22 cellular contexts compared by ENCODE assay signal in the genomic region with DNA sequence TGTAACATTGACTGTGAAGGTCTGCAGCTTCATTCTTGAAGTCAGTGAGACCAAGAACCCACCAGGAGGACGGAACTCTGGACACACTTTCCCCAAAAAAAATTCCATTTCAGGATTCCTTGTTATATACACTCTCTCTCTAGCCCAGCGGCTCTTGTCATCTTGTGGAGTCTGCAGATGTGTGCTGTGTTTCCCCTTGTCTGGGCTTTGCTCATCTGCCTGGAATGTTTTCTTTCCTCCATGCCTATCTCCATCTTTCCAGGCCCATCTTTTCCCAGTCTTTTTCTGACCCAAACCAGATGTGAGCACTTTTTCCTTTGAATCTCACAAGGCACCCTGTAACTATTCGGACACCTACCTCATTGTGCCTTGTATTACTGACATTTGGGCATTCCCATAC. TPM values are rescaled to one million over a fixed set of nuclear protein-coding genes. Genes with fewer than 3 reads are reported as not detected.
DNase-seq lines count a peak whose midpoint lies in the region; ATAC-seq and TF ChIP-seq lines count a peak whose summit lies in the region.
"Had no signal": no experiment of that assay in that cellular context is flagged by ENCODE, and none has a peak within 500 bp of the region (broad histone marks: within the 10 kb centered on the region; RNA-seq: fewer than 3 reads in every experiment).

No MANE protein-coding gene starts in this region.

- H3K9me3 ChIP-seq in GM23248 (ENCODE audit: low read depth) (no peaks in the 10 kb centered on the region), smooth muscle cell (replicated peaks; ENCODE audit: low read depth) (no peaks in the 10 kb centered on the region)
- H3K9me3 ChIP-seq: MG63, SJCRH30 had no signal

- H3K4me2 ChIP-seq in GM23248 (ENCODE audit: unreplicated experiment), result no peak overlapping the region
- no peak overlapping the region for H3K4me2 ChIP-seq in smooth muscle cell
- H3K4me2 ChIP-seq: BLaER1, GM23338, PC-9 had no signal

- 22 to 25% methylated on average over 3 of the region's 3 CpGs for WGBS in GM23248 (ENCODE audit: low coverage in 1 of 2, low lambda C conversion rate in 2 of 2, missing lambda C conversion rate in 2 of 2), 2 experiments
- WGBS in smooth muscle cell (ENCODE audit: low lambda C conversion rate), result 69% methylated on average over 3 of the region's 3 CpGs

- H4K20me1 ChIP-seq in GM23248 (ENCODE audit: insufficient read depth) (no peaks in the 10 kb centered on the region), smooth muscle cell (ENCODE audit: low read depth) (no peaks in the 10 kb centered on the region)
- H4K20me1 ChIP-seq: BLaER1 had no signal

- H3K79me2 ChIP-seq in GM23248 (ENCODE audit: insufficient read depth) (no peaks in the 10 kb centered on the region), smooth muscle cell (ENCODE audit: low read depth) (no peaks in the 10 kb centered on the region)

- in situ Hi-C loops in GM23248 (cut with MboI), result no loop called here

- H2AFZ ChIP-seq in GM23248 (no peak overlapping the region; the same call in 1 of the 2 replicates), smooth muscle cell (ENCODE audit: low read depth) (peak overlapping the region; percentile 60)
- H2AFZ ChIP-seq: GM23338, PC-9 had no signal

- no peak overlapping the region for H3K27ac ChIP-seq in GM23248
- H3K27ac ChIP-seq in smooth muscle cell (ENCODE audit: low read depth), result no peak overlapping the region
- H3K27ac ChIP-seq: BLaER1, PC-9, SJCRH30 had no signal

- TF ChIP-seq CTCF in fibroblast of mammary gland (conservative IDR thresholded peaks at IDR 0.05; ENCODE audit: control insufficient read depth, insufficient read depth, low read depth, low read length) (no peak), smooth muscle cell (IDR thresholded peaks at IDR 0.05; ENCODE audit: borderline replicate concordance, insufficient read depth, poor library complexity, severe bottlenecking) (no peak)

- H3K36me3 ChIP-seq in GM23248 (ENCODE audit: low read depth) (no peaks in the 10 kb centered on the region), smooth muscle cell (ENCODE audit: low read depth) (no peaks in the 10 kb centered on the region)
- H3K36me3 ChIP-seq: BLaER1, MG63, SJCRH30 had no signal

- no peak overlapping the region for H3K4me3 ChIP-seq in GM23248
- H3K4me3 ChIP-seq in fibroblast of mammary gland (ENCODE audit: control insufficient read depth, low read depth, low read length), result no peak overlapping the region
- no peak overlapping the region for H3K4me3 ChIP-seq in smooth muscle cell
- H3K4me3 ChIP-seq: BLaER1, GM23338, MG63, PC-9, SJCRH30 had no signal

- H3K27me3 ChIP-seq in GM23248 (replicated peaks; ENCODE audit: insufficient read depth) (no peaks in the 10 kb centered on the region), smooth muscle cell (ENCODE audit: low read depth) (no peaks in the 10 kb centered on the region)
- H3K27me3 ChIP-seq: BLaER1, MG63, SJCRH30 had no signal

- H3K9ac ChIP-seq in GM23248 (no peak overlapping the region), smooth muscle cell (ENCODE audit: low read depth) (no peak overlapping the region)
- H3K9ac ChIP-seq: BLaER1 had no signal

- H3F3A ChIP-seq in GM23248 (ENCODE audit: insufficient read depth) (0 out of 2 replicates have a peak, but pooled peaks cover 3% of the 10 kb centered on the region), smooth muscle cell (ENCODE audit: low read depth) (peaks cover 5% of the 10 kb centered on the region)

- H3K4me1 ChIP-seq in GM23248 (ENCODE audit: insufficient read depth), result 0 out of 2 replicates have a peak, but pooled peaks cover 4% of the 10 kb centered on the region
- peaks cover 4% of the 10 kb centered on the region for H3K4me1 ChIP-seq in smooth muscle cell (ENCODE audit: low read depth)

- DNase-seq in EH (ENCODE audit: low read depth) (peak; percentile 77), GM23248 (peak; percentile 20), fibroblast of mammary gland (ENCODE audit: low read depth) (peak; percentile 37), smooth muscle cell (lab: John Stamatoyannopoulos, UW; ENCODE audit: unreplicated experiment) (no peak)
- DNase-seq: CD4-positive, CD25-positive, alpha-beta regulatory T cell; DMS153; DND-41; H9; KG1; MG63; NCI-H2029; NCI-H446; NCI-H526; PC-9 had no signal

- ATAC-seq in GM19035 (IDR thresholded peaks at IDR 0.05; ENCODE audit: unreplicated experiment), result no peak
- ATAC-seq in GM21825 (IDR thresholded peaks at IDR 0.05; ENCODE audit: unreplicated experiment), result no peak
- no peak for ATAC-seq in GM21381 (IDR thresholded peaks at IDR 0.05; ENCODE audit: unreplicated experiment)
- ATAC-seq: GM23338, Right ventricle myocardium inferior, SK-N-SH treated with all-trans-retinoic acid at 6 μM for 48 hours had no signal

- H3K9me2 ChIP-seq in GM23248 (ENCODE audit: insufficient read depth), result no peaks in the 10 kb centered on the region

RNA-seq across cellular contexts. Expression of gene DRG1, which starts 5.1 kb away (rescaled TPM):
- total RNA-seq in GM23248 (2014; rRNA removed; shearing (Covaris generic)), result 65.0 and 73.0 TPM in 2 replicates
- polyA plus RNA-seq in GM23248 (2016; fragmentation: Nextera tagmentation; extraction: Ambion mirVana) (79.7 and 81.4 TPM in 2 replicates), smooth muscle cell (64.3 and 69.2 TPM in 2 replicates)
- total RNA-seq in smooth muscle cell, result 59.5 and 78.4 TPM in 2 replicates

RNA-seq across cellular contexts. Expression of gene PATZ1, which starts 48.2 kb away (rescaled TPM):
- 9.4 and 9.6 TPM in 2 replicates for total RNA-seq in GM23248 (2014; rRNA removed; shearing (Covaris generic))
- polyA plus RNA-seq in GM23248 (2016; fragmentation: Nextera tagmentation; extraction: Ambion mirVana) (1.3 and 1.6 TPM in 2 replicates), smooth muscle cell (11.9 and 22.1 TPM in 2 replicates)
- 12.9 and 14.3 TPM in 2 replicates for total RNA-seq in smooth muscle cell
